In genomic region chr6:118709859-118710350, GRCh38 we compare ENCODE assay signal across 8 cellular contexts. TPM values are rescaled to one million over a fixed set of nuclear protein-coding genes. Genes with fewer than 3 reads are reported as not detected.
DNase-seq lines count a peak whose midpoint lies in the region; ATAC-seq lines count a peak whose summit lies in the region.

No MANE protein-coding gene starts in this region.

- H3K27ac Mint-ChIP-seq in activated naive CD4-positive, alpha-beta T cell treated with anti-CD3 and anti-CD28 coated beads, Interleukin-2, amount 50 U/mL, for 24 hours: peak overlapping the region; percentile 99

- H3K27me3 Mint-ChIP-seq in activated naive CD4-positive, alpha-beta T cell treated with anti-CD3 and anti-CD28 coated beads, Interleukin-2, amount 50 U/mL, for 24 hours: no peaks in the 10 kb centered on the region

- no peaks in the 10 kb centered on the region for H3K9me3 Mint-ChIP-seq in activated naive CD4-positive, alpha-beta T cell treated with anti-CD3 and anti-CD28 coated beads, Interleukin-2, amount 50 U/mL, for 24 hours

- peaks cover 5% of the 10 kb centered on the region for H3K36me3 Mint-ChIP-seq in activated naive CD4-positive, alpha-beta T cell treated with anti-CD3 and anti-CD28 coated beads, Interleukin-2, amount 50 U/mL, for 24 hours

- H3K4me1 ChIP-seq in SJCRH30: peaks cover 20% of the 10 kb centered on the region
- H3K4me1 ChIP-seq in iPS-20b (ENCODE audit: insufficient read depth, low read length): peaks cover 33% of the 10 kb centered on the region

- no peaks in the 10 kb centered on the region for H3K36me3 ChIP-seq in SJCRH30
- no peaks in the 10 kb centered on the region for H3K36me3 ChIP-seq in iPS-20b (ENCODE audit: insufficient read depth, low read depth, low read length)

- H3K9me3 ChIP-seq in SJCRH30 (replicated peaks): no peaks in the 10 kb centered on the region
- H3K9me3 ChIP-seq in iPS-20b (ENCODE audit: insufficient read depth, low read depth, low read length): no peaks in the 10 kb centered on the region

- DNase-seq in NK-92 treated with Interleukin-12 subunit alpha and Interleukin-12 subunit beta, amount 100 ng/mL, for 24 hours (lab: John Stamatoyannopoulos, UW): peak; percentile 51
- DNase-seq in NK-92 (lab: John Stamatoyannopoulos, UW; ENCODE audit: unreplicated experiment) (no peak), SJCRH30 (peak; percentile 30 to 65), DMS79 (lab: John Stamatoyannopoulos, UW) (no peak)
- peak; percentile 57 to 59 for DNase-seq in stimulated activated CD4-positive, alpha-beta T cell treated with anti-CD3 and anti-CD28 coated beads, Interleukin-2, amount 100 ng/mL, for 48 hours

- no peaks in the 10 kb centered on the region for H3K27me3 ChIP-seq in SJCRH30
- no peaks in the 10 kb centered on the region for H3K27me3 ChIP-seq in iPS-20b (ENCODE audit: insufficient read depth, low read length)

- H3K9ac ChIP-seq in iPS-20b (ENCODE audit: low read depth, low read length): peak overlapping the region; percentile 19; the same call in 1 of the 2 replicates

- peak; percentile 88 for ATAC-seq in HG03064 (IDR thresholded peaks at IDR 0.05; ENCODE audit: low read depth, unreplicated experiment)

- H3K4me3 ChIP-seq in SJCRH30 (peak overlapping the region; percentile 56), iPS-20b (ENCODE audit: low read length) (no peak overlapping the region; the same call in 1 of the 2 replicates)

- H3K27ac ChIP-seq in SJCRH30: peak overlapping the region; percentile 28; the same call in 1 of the 2 replicates
- H3K27ac ChIP-seq in iPS-20b (ENCODE audit: low read length): no peak overlapping the region

- peak overlapping the region; percentile 98 for H3K4me3 Mint-ChIP-seq in activated naive CD4-positive, alpha-beta T cell treated with anti-CD3 and anti-CD28 coated beads, Interleukin-2, amount 50 U/mL, for 24 hours

- H3K4me1 Mint-ChIP-seq in activated naive CD4-positive, alpha-beta T cell treated with anti-CD3 and anti-CD28 coated beads, Interleukin-2, amount 50 U/mL, for 24 hours: peaks cover 84% of the 10 kb centered on the region

RNA-seq across cellular contexts. Expression of gene CEP85L, which starts 58.5 kb away (rescaled TPM):
- total RNA-seq in SJCRH30 (2014; rRNA removed; shearing (Covaris generic)): 12.4 and 15.7 TPM in 2 replicates

Comparison
In these comparisons a context has a peak if more than half of its experiments do, and no peak if none do; other contexts are left out.
1. DNase-seq: peak in NK-92 treated with Interleukin-12 subunit alpha and Interleukin-12 subunit beta, amount 100 ng/mL, for 24 hours (single experiment), SJCRH30 (2 of 2) and stimulated activated CD4-positive, alpha-beta T cell treated with anti-CD3 and anti-CD28 coated beads, Interleukin-2, amount 100 ng/mL, for 48 hours (2 of 2); none in NK-92 (single experiment) and DMS79 (single experiment).